In genomic region chr17:46837521-46837920, GRCh38 we compare ENCODE assay signal across 1 cellular context.
TF ChIP-seq lines count a peak whose summit lies in the region.

No MANE protein-coding gene starts in this region.

TF ChIP-seq in IMR-90, 13 proteins besides CTCF, POLR2A, EP300 and RAD21:
- TF ChIP-seq FOS (IDR thresholded peaks at IDR 0.05; ENCODE audit: low read depth, low read length) = no peak
- TF ChIP-seq SMC3 (IDR thresholded peaks at IDR 0.05; ENCODE audit: low read depth, low read length) = no peak
- no peak for TF ChIP-seq RFX5 (IDR thresholded peaks at IDR 0.05; ENCODE audit: low read depth, low read length)
- no peak for TF ChIP-seq ELK1 (IDR thresholded peaks at IDR 0.05; ENCODE audit: borderline replicate concordance, low read depth, low read length)
- no peak for TF ChIP-seq NFE2L2 (IDR thresholded peaks at IDR 0.05; ENCODE audit: low read depth, low read length)
- no peak for TF ChIP-seq RCOR1 (IDR thresholded peaks at IDR 0.05; ENCODE audit: insufficient replicate concordance, low read length)
- TF ChIP-seq USF2 (IDR thresholded peaks at IDR 0.05; ENCODE audit: low read depth, low read length) = no peak
- no peak for TF ChIP-seq MXI1 (IDR thresholded peaks at IDR 0.05; ENCODE audit: borderline replicate concordance, low read depth, low read length)
- TF ChIP-seq MAFK (IDR thresholded peaks at IDR 0.05; ENCODE audit: low read depth, low read length) = no peak
- TF ChIP-seq BHLHE40 (IDR thresholded peaks at IDR 0.05; ENCODE audit: low read depth, low read length) = no peak
- no peak for TF ChIP-seq CHD1 (IDR thresholded peaks at IDR 0.05; ENCODE audit: low read depth, low read length)
- TF ChIP-seq CEBPB (IDR thresholded peaks at IDR 0.05; ENCODE audit: low read depth, low read length) = no peak
- TF ChIP-seq MAZ (IDR thresholded peaks at IDR 0.05; ENCODE audit: borderline replicate concordance, low read depth, low read length) = no peak
TF ChIP-seq in IMR-90: peak in this region for 0.
